8 cellular contexts compared by ENCODE assay signal in genomic region chr1:164559342-164560070, GRCh38. TPM values are rescaled to one million over a fixed set of nuclear protein-coding genes. Genes with fewer than 3 reads are reported as not detected.
A peak's percentile ranks its signal among the peaks of the same experiment; 100 is the strongest.
DNase-seq lines count a peak whose midpoint lies in the region; ATAC-seq lines count a peak whose summit lies in the region.

No MANE protein-coding gene starts in this region.

- H3K9ac ChIP-seq in stomach smooth muscle (ENCODE audit: low read length in 2 of 2): peak overlapping the region; percentile 89

- H3K27ac ChIP-seq in cingulate gyrus (ENCODE audit: low read depth, low read length) (peak overlapping the region; percentile 75), stomach smooth muscle (ENCODE audit: low read length) (peak overlapping the region; percentile 80)

- no peaks in the 10 kb centered on the region for H3K4me1 ChIP-seq in stomach smooth muscle (ENCODE audit: control insufficient read depth, insufficient read depth, low read length)

- ATAC-seq in left lobe of liver (peak; percentile 9), GM18909 (IDR thresholded peaks at IDR 0.05; ENCODE audit: poor library complexity, unreplicated experiment) (no peak)

- DNase-seq in NCI-H510A treated with DMSO at 0.1 percent for 48 hours (lab: John Stamatoyannopoulos, UW) (peak; percentile 40), NCI-H510A (lab: John Stamatoyannopoulos, UW) (no peak), NCI-H774 (lab: John Stamatoyannopoulos, UW) (peak; percentile 59), left lobe of liver (ENCODE audit: low spot score) (peak; percentile 48), GOT3 (lab: John Stamatoyannopoulos, UW) (no peak)

- peak overlapping the region; percentile 86 to 98 for H3K4me3 ChIP-seq in stomach smooth muscle (ENCODE audit: low read length in 2 of 2)

- H3K27me3 ChIP-seq in stomach smooth muscle (ENCODE audit: control insufficient read depth in 1 of 2, insufficient read depth in 2 of 2, low read length in 2 of 2): no peaks in the 10 kb centered on the region

- H3K36me3 ChIP-seq in stomach smooth muscle (ENCODE audit: control insufficient read depth in 2 of 2, insufficient read depth in 2 of 2, low read length in 2 of 2): no peaks in the 10 kb centered on the region

- H3K9me3 ChIP-seq in stomach smooth muscle (ENCODE audit: control insufficient read depth in 2 of 2, low read length in 2 of 2): no peaks in the 10 kb centered on the region

RNA-seq across cellular contexts. Expression of gene PBX1, which starts 0.5 kb away (rescaled TPM):
- 9.5 TPM for total RNA-seq in left lobe of liver

Comparison
In these comparisons a context has a peak if more than half of its experiments do, and no peak if none do; other contexts are left out.
1. DNase-seq: peak in NCI-H510A treated with DMSO at 0.1 percent for 48 hours (single experiment), NCI-H774 (single experiment) and left lobe of liver (single experiment); none in NCI-H510A (single experiment) and GOT3 (single experiment).